ENCODE assay signal across 14 cellular contexts in the genomic region with DNA sequence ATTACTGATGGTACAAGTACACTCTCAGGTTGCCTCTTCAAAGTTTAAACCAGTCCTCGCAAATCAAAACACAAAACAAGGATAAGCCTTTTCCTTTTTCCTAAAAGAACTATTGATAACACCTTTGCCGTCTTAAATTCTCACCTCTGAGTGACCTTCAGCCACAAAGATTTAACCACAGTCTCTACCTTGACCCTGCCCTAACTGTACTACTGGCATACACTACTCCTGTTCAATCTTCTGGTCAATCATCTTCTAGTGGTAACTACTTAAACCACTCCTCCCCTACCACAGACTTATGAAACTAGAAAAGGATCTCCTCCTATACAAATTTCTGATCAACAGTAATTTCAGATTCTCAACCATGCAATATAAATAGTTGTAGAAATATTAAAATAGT. TPM values are rescaled to one million over a fixed set of nuclear protein-coding genes. Genes with fewer than 3 reads are reported as not detected.
A peak's percentile ranks its signal among the peaks of the same experiment; 100 is the strongest.
DNase-seq lines count a peak whose midpoint lies in the region; ATAC-seq and TF ChIP-seq lines count a peak whose summit lies in the region.
"Had no signal": no experiment of that assay in that cellular context is flagged by ENCODE, and none has a peak within 500 bp of the region (broad histone marks: within the 10 kb centered on the region; RNA-seq: fewer than 3 reads in every experiment).

No MANE protein-coding gene starts in this region.

- CTCF ChIA-PET in activated CD8-positive, alpha-beta T cell treated with anti-CD3 and anti-CD28 coated beads, Interleukin-2, amount 10 ng/mL, durations not matched to agents 7 days and 5 days (lab: Charles Lee) = no interaction called here
- CTCF ChIA-PET in GM10248 (lab: Yijun Ruan, JAX) = no interaction called here

- no peak overlapping the region for H3K4me3 Mint-ChIP-seq in activated CD8-positive, alpha-beta T cell treated with anti-CD3 and anti-CD28 coated beads, Interleukin-2, amount 10 ng/mL, durations not matched to agents 7 days and 5 days
- H3K4me3 Mint-ChIP-seq: nephron had no signal

- DNase-seq in activated CD8-positive, alpha-beta T cell treated with anti-CD3 and anti-CD28 coated beads, Interleukin-2, amount 10 ng/mL, durations not matched to agents 7 days and 5 days = no peak
- DNase-seq in SHP77 (lab: John Stamatoyannopoulos, UW) (no peak), Peyer's patch (no peak), GM10248 (ENCODE audit: extremely low spot score) (no peak)
- DNase-seq: activated CD4-positive, CD25-positive, alpha-beta regulatory T cell treated with anti-CD3 and anti-CD28 coated beads, Interleukin-2, amount 50 U/mL, for 72 hours; DMS153; H7; heart right ventricle; NCI-H345 had no signal

- POLR2A ChIA-PET in activated CD8-positive, alpha-beta T cell treated with anti-CD3 and anti-CD28 coated beads, Interleukin-2, amount 10 ng/mL, durations not matched to agents 7 days and 5 days (lab: Charles Lee) = no interaction called here
- POLR2A ChIA-PET in GM10248 (lab: Yijun Ruan, JAX) = no interaction called here

- peaks cover 0 to 45% (median 0%) of the 10 kb centered on the region in 3 donors for H3K36me3 ChIP-seq in Peyer's patch

- H3K4me3 ChIP-seq in Peyer's patch = no peak overlapping the region
- H3K4me3 ChIP-seq: heart right ventricle had no signal

- H3K27ac Mint-ChIP-seq in activated CD8-positive, alpha-beta T cell treated with anti-CD3 and anti-CD28 coated beads, Interleukin-2, amount 10 ng/mL, durations not matched to agents 7 days and 5 days = no peak overlapping the region
- H3K27ac Mint-ChIP-seq: nephron had no signal

- H3K4me1 ChIP-seq in Peyer's patch = peaks cover 0 to 6% (median 0%) of the 10 kb centered on the region in 4 donors

- H3K27ac ChIP-seq in Peyer's patch = no peak overlapping the region
- H3K27ac ChIP-seq: heart right ventricle had no signal

- H3K27me3 Mint-ChIP-seq in activated CD8-positive, alpha-beta T cell treated with anti-CD3 and anti-CD28 coated beads, Interleukin-2, amount 10 ng/mL, durations not matched to agents 7 days and 5 days (ENCODE audit: low read depth) = no peaks in the 10 kb centered on the region

- peaks cover 49% of the 10 kb centered on the region for H3K36me3 Mint-ChIP-seq in activated CD8-positive, alpha-beta T cell treated with anti-CD3 and anti-CD28 coated beads, Interleukin-2, amount 10 ng/mL, durations not matched to agents 7 days and 5 days (ENCODE audit: low read depth)

- no peaks in the 10 kb centered on the region for H3K9me3 ChIP-seq in Peyer's patch
- H3K9me3 ChIP-seq: heart right ventricle had no signal

- H3K4me1 Mint-ChIP-seq in activated CD8-positive, alpha-beta T cell treated with anti-CD3 and anti-CD28 coated beads, Interleukin-2, amount 10 ng/mL, durations not matched to agents 7 days and 5 days (ENCODE audit: low read depth) = peaks cover 28% of the 10 kb centered on the region
- H3K4me1 Mint-ChIP-seq: nephron had no signal

- no peaks in the 10 kb centered on the region for H3K9me3 Mint-ChIP-seq in activated CD8-positive, alpha-beta T cell treated with anti-CD3 and anti-CD28 coated beads, Interleukin-2, amount 10 ng/mL, durations not matched to agents 7 days and 5 days (ENCODE audit: insufficient read depth)
- H3K9me3 Mint-ChIP-seq: nephron had no signal

- H3K27me3 ChIP-seq in Peyer's patch = no peaks in the 10 kb centered on the region
- H3K27me3 ChIP-seq: heart right ventricle had no signal

- no peak for TF ChIP-seq CTCF in Peyer's patch (IDR thresholded peaks at IDR 0.05)
- TF ChIP-seq CTCF in GM10248 (IDR thresholded peaks at IDR 0.05; ENCODE audit: control extremely low read depth, extremely low read depth, low read depth, missing control alignments) = no peak

- ATAC-seq in GM18861 (IDR thresholded peaks at IDR 0.05; ENCODE audit: unreplicated experiment) (peak; percentile 97), GM21423 (IDR thresholded peaks at IDR 0.05; ENCODE audit: unreplicated experiment) (peak; percentile 98), HG02970 (IDR thresholded peaks at IDR 0.05; ENCODE audit: low FRiP score, unreplicated experiment) (peak; percentile 61), HG03575 (IDR thresholded peaks at IDR 0.05; ENCODE audit: extremely low read depth, insufficient number of reproducible peaks, low FRiP score, unreplicated experiment) (peak; percentile 47)
- no peak for ATAC-seq in activated CD8-positive, alpha-beta T cell treated with anti-CD3 and anti-CD28 coated beads, Interleukin-2, amount 10 ng/mL, durations not matched to agents 7 days and 5 days
- ATAC-seq: heart right ventricle had no signal

- TF ChIP-seq POLR2A in Peyer's patch (IDR thresholded peaks at IDR 0.05) = no peak

RNA-seq across cellular contexts. Expression of a gene that starts 15.1 kb away (rescaled TPM):
- 10 to 100 TPM; 32.7 to 33.3 TPM for total RNA-seq in activated CD8-positive, alpha-beta T cell treated with anti-CD3 and anti-CD28 coated beads, Interleukin-2, amount 10 ng/mL, durations not matched to agents 7 days and 5 days
- 10 to 100 TPM; 12.6 to 56.1 (median 21.0) TPM for total RNA-seq in Peyer's patch

RNA-seq across cellular contexts. Expression of a gene that starts 41.2 kb away (rescaled TPM):
- 10 to 100 TPM; 16.4 to 20.1 TPM for total RNA-seq in activated CD8-positive, alpha-beta T cell treated with anti-CD3 and anti-CD28 coated beads, Interleukin-2, amount 10 ng/mL, durations not matched to agents 7 days and 5 days
- total RNA-seq in Peyer's patch = 10 to 100 TPM; 18.4 to 32.1 (median 24.2) TPM
